9 cellular contexts compared by ENCODE assay signal in the genomic region with DNA sequence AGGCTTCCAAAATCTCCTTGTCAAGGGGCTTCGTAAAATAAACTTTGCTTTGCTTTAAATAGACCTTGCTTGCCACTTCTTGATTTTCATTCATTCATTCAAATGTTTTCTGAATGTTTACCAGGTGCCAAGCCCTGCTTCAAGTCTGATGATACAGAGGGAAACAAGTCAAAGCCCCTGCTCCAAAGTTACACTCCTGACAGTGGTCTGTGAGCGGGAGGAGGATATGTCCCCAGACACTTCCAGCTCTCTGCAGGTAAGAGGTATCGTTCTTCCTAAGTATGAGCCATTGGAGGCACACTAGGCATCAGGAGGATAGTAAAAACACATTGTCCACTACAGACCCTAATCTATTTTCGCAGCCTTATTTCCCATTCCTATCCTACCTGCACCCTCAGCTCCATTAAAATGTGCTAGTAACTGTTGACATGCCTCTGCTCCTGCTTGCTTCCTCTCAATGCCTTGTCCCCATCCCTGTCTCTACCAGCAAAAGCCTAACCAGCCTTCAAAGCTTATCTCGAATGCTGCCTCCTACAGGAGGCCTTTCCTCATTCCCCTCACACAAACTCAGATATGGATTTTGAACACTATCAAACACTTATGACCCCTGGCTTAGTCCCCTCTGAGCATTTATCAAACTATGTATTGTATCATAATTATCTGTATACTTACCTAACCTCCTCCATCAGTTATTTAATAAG. TPM values are rescaled to one million over a fixed set of nuclear protein-coding genes. Genes with fewer than 3 reads are reported as not detected.
A peak's percentile ranks its signal among the peaks of the same experiment; 100 is the strongest.
DNase-seq lines count a peak whose midpoint lies in the region; ATAC-seq and TF ChIP-seq lines count a peak whose summit lies in the region.
"Had no signal": no experiment of that assay in that cellular context is flagged by ENCODE, and none has a peak within 500 bp of the region (broad histone marks: within the 10 kb centered on the region; RNA-seq: fewer than 3 reads in every experiment).

No MANE protein-coding gene starts in this region.

- peak; percentile 54 for TF ChIP-seq CTCF in fibroblast of mammary gland (conservative IDR thresholded peaks at IDR 0.05; ENCODE audit: control insufficient read depth, insufficient read depth, low read depth, low read length)
- TF ChIP-seq CTCF in transverse colon (IDR thresholded peaks at IDR 0.05): peak in 3 of 5 experiments; percentile 18 to 27 (median 21)

- DNase-seq in activated naive CD4-positive, alpha-beta T cell treated with anti-CD3 and anti-CD28 coated beads, Interleukin-2, amount 50 U/mL, for 16 hours: no peak
- DNase-seq in NCI-H69 (lab: John Stamatoyannopoulos, UW) (peak; percentile 1), fibroblast of mammary gland (ENCODE audit: low read depth) (no peak), transverse colon (no peak), MV-4-11 (lab: John Stamatoyannopoulos, UW) (no peak), aorta (no peak), inferior parietal cortex (ENCODE audit: extremely low spot score) (no peak)

- no peaks in the 10 kb centered on the region for H3K9me3 ChIP-seq in transverse colon
- no peaks in the 10 kb centered on the region for H3K9me3 ChIP-seq in aorta (ENCODE audit: control insufficient read depth, low read length)

- ATAC-seq in aorta (ENCODE audit: low FRiP score): no peak

- H3K27ac ChIP-seq in transverse colon (peak overlapping the region; percentile 65 to 81 (median 77)), aorta (ENCODE audit: low read depth in 1 of 2, low read length in 2 of 2) (peak overlapping the region in 1 of 2 donors; percentile 17)

- TF ChIP-seq EP300 in transverse colon (IDR thresholded peaks at IDR 0.05; ENCODE audit: low read depth): no peak

- H3K4me3 ChIP-seq in fibroblast of mammary gland (ENCODE audit: control insufficient read depth, low read depth, low read length): no peak overlapping the region
- H3K4me3 ChIP-seq in transverse colon: no peak overlapping the region
- H3K4me3 ChIP-seq in aorta (ENCODE audit: low read length in 2 of 2): no peak overlapping the region

- H3K27ac Mint-ChIP-seq in activated naive CD4-positive, alpha-beta T cell treated with anti-CD3 and anti-CD28 coated beads, Interleukin-2, amount 50 U/mL, for 24 hours: peak overlapping the region; percentile 81
- H3K27ac Mint-ChIP-seq: T-helper 1 cell treated with Interleukin-12 subunit alpha and Interleukin-12 subunit beta and Interleukin-4 antibody, amounts not matched to agents 30 μg/mL and 1 μg/mL, for 36 hours had no signal

- WGBS in transverse colon (ENCODE audit: low coverage in 1 of 2), 2 donors: 83 to 88% methylated on average over 5 of the region's 5 CpGs
- WGBS in aorta, 2 donors: 77 to 83% methylated on average over 5 of the region's 5 CpGs

- no peaks in the 10 kb centered on the region for H3K27me3 ChIP-seq in transverse colon
- no peaks in the 10 kb centered on the region for H3K27me3 ChIP-seq in aorta (ENCODE audit: control insufficient read depth in 1 of 2, insufficient read depth in 2 of 2, low read length in 1 of 2)

- intact Hi-C loops in transverse colon (cut with DNase I; ENCODE audit: low total_unique reads) (loop anchor here (10.0 kb wide), 1 partner anchor 130 kb away; no protein-coding TSS in a partner anchor), aorta (cut with DNase I) (loop anchor here (5.0 to 10.0 kb wide), 3 partner anchors 70 to 137 kb away; partner anchors contain the start of gene KBTBD7 (in 1 of the 2))

- in situ Hi-C loops in transverse colon (cut with MboI; ENCODE audit: low pct_ligation_motif_present in 1 of 4, low pct_unique_long_range_greater_than_20kb in 1 of 4, low sequenced_read_pairs in 3 of 4): loop anchor here in 1 of 4 donors (25.0 kb wide), 1 partner anchor 268 kb away; the partner anchor contains the start of gene SLC25A15

- no peaks in the 10 kb centered on the region for H3K36me3 Mint-ChIP-seq in activated naive CD4-positive, alpha-beta T cell treated with anti-CD3 and anti-CD28 coated beads, Interleukin-2, amount 50 U/mL, for 24 hours

- no peaks in the 10 kb centered on the region for H3K27me3 Mint-ChIP-seq in activated naive CD4-positive, alpha-beta T cell treated with anti-CD3 and anti-CD28 coated beads, Interleukin-2, amount 50 U/mL, for 24 hours

- H3K4me1 ChIP-seq in transverse colon (peaks cover 55 to 94% (median 68%) of the 10 kb centered on the region in 4 donors), aorta (ENCODE audit: control insufficient read depth in 1 of 2, insufficient read depth in 2 of 2, low read length in 2 of 2) (peaks cover 4% of the 10 kb centered on the region in 2 donors)

- H3K4me3 Mint-ChIP-seq in activated naive CD4-positive, alpha-beta T cell treated with anti-CD3 and anti-CD28 coated beads, Interleukin-2, amount 50 U/mL, for 24 hours: peak overlapping the region; percentile 9
- H3K4me3 Mint-ChIP-seq: T-helper 1 cell treated with Interleukin-12 subunit alpha and Interleukin-12 subunit beta and Interleukin-4 antibody, amounts not matched to agents 30 μg/mL and 1 μg/mL, for 36 hours had no signal

- no peak for TF ChIP-seq POLR2A in transverse colon (IDR thresholded peaks at IDR 0.05)

- H3K9me3 Mint-ChIP-seq in activated naive CD4-positive, alpha-beta T cell treated with anti-CD3 and anti-CD28 coated beads, Interleukin-2, amount 50 U/mL, for 24 hours: no peaks in the 10 kb centered on the region
- H3K9me3 Mint-ChIP-seq: T-helper 1 cell treated with Interleukin-12 subunit alpha and Interleukin-12 subunit beta and Interleukin-4 antibody, amounts not matched to agents 30 μg/mL and 1 μg/mL, for 36 hours had no signal

- H3K36me3 ChIP-seq in transverse colon (no peaks in the 10 kb centered on the region), aorta (ENCODE audit: control insufficient read depth in 1 of 2, insufficient read depth in 2 of 2, low read length in 1 of 2) (no peaks in the 10 kb centered on the region)

- H3K4me1 Mint-ChIP-seq in activated naive CD4-positive, alpha-beta T cell treated with anti-CD3 and anti-CD28 coated beads, Interleukin-2, amount 50 U/mL, for 24 hours: peaks cover 75% of the 10 kb centered on the region

RNA-seq across cellular contexts. Expression of gene WBP4, which starts 6.2 kb away (rescaled TPM):
- 10 to 100 TPM in 1 of 4 donors, 1 to 10 TPM in 3; 3.4 to 10.3 (median 8.3) TPM for total RNA-seq in transverse colon
- 10 to 100 TPM; 11.2 to 14.3 TPM for total RNA-seq in aorta
- 10 to 100 TPM in 1 of 2 donors, 1 to 10 TPM in 1; 9.9 to 17.9 TPM for polyA plus RNA-seq in aorta

RNA-seq across cellular contexts. Expression of gene ELF1, which starts 36.0 kb away (rescaled TPM):
- total RNA-seq in transverse colon: 100 to 1,000 TPM in 3 of 4 donors, 10 to 100 TPM in 1; 38.0 to 123 (median 105) TPM
- total RNA-seq in aorta: 10 to 100 TPM; 71.6 to 77.0 TPM
- polyA plus RNA-seq in aorta: 10 to 100 TPM; 23.0 to 23.7 TPM
